In genomic region chr12:23126794-23127193, GRCh38 we compare ENCODE assay signal across 37 cellular contexts.
"Had no signal": no experiment of that assay in that cellular context is flagged by ENCODE, and none has a peak within 500 bp of the region (broad histone marks: within the 10 kb centered on the region; RNA-seq: fewer than 3 reads in every experiment).

No MANE protein-coding gene starts in this region.

- H3K9me3 ChIP-seq: Peyer's patch, SJSA1 had no signal

- H3K27ac ChIP-seq: brain microvascular endothelial cell, Peyer's patch, SJSA1, VCaP had no signal

- H3K27ac Mint-ChIP-seq: activated B cell treated with CpG ODN at 0.5 μM for 24 hours; activated CD8-positive, alpha-beta T cell treated with anti-CD3 and anti-CD28 coated beads for 36 hours; activated naive CD8-positive, alpha-beta T cell treated with anti-CD3 and anti-CD28 coated beads for 36 hours; activated T-cell treated with anti-CD3 and anti-CD28 coated beads, Interleukin-2, amount 50 U/mL, for 72 hours; activated T-helper 17 cell treated with anti-CD3 and anti-CD28 coated beads, Interleukin-2, amount 50 U/mL, for 72 hours had no signal

- H3K36me3 ChIP-seq: brain microvascular endothelial cell, Peyer's patch, SJSA1 had no signal

- ATAC-seq: activated CD8-positive, alpha-beta T cell treated with anti-CD3 and anti-CD28 coated beads for 36 hours; activated T-cell treated with anti-CD3 and anti-CD28 coated beads, Interleukin-2, amount 50 U/mL, for 72 hours; activated T-helper 17 cell treated with anti-CD3 and anti-CD28 coated beads, Interleukin-2, amount 50 U/mL, for 72 hours; PC-3 had no signal

- H3K4me3 ChIP-seq: Peyer's patch, SJSA1 had no signal

- DNase-seq: activated B cell treated with CpG ODN at 0.5 μM for 24 hours; activated CD4-positive, alpha-beta T cell treated with anti-CD3 and anti-CD28 coated beads for 4 hours; activated CD4-positive, alpha-beta T cell treated with anti-CD3 and anti-CD28 coated beads, Interleukin-2, amount 50 U/mL, for 4 hours; activated CD4-positive, CD25-positive, alpha-beta regulatory T cell treated with anti-CD3 and anti-CD28 coated beads, Interleukin-2, amount 50 U/mL, for 72 hours; activated CD8-positive, alpha-beta T cell treated with anti-CD3 and anti-CD28 coated beads for 36 hours; activated effector memory CD4-positive, alpha-beta T cell treated with anti-CD3 and anti-CD28 coated beads, Interleukin-2, amount 50 U/mL, for 16 hours; activated naive CD4-positive, alpha-beta T cell; activated naive CD4-positive, alpha-beta T cell treated with anti-CD3 and anti-CD28 coated beads, Interleukin-2, amount 50 U/mL, for 16 hours; activated naive CD8-positive, alpha-beta T cell treated with anti-CD3 and anti-CD28 coated beads for 36 hours; activated T-cell treated with anti-CD3 and anti-CD28 coated beads, Interleukin-2, amount 50 U/mL, for 1 hour; activated T-cell treated with anti-CD3 and anti-CD28 coated beads, Interleukin-2, amount 50 U/mL, for 72 hours; amniotic stem cell; aorta; brain microvascular endothelial cell; central memory CD4-positive, alpha-beta T cell; Karpas-422; NCI-H1105; NCI-H1417 treated with DMSO at 0.1 percent for 48 hours; NCI-H187 treated with DMSO at 0.1 percent for 48 hours; NCI-H2081; NCI-H2171 treated with DMSO at 0.1 percent for 48 hours; NCI-H2227 treated with DMSO at 0.1 percent for 48 hours; NCI-H446; NCI-H510A treated with DMSO at 0.1 percent for 48 hours; NCI-H526 treated with DMSO at 0.1 percent for 48 hours; NCI-H774; PC-3; Peyer's patch; RPMI8226; SHP77 treated with DMSO at 0.1 percent for 48 hours; SW 1271; T-helper 1 cell; T-helper 2 cell; T-helper 9 cell had no signal

- H3K4me1 ChIP-seq: Peyer's patch, SJSA1 had no signal

- H3K9me3 Mint-ChIP-seq: activated B cell treated with CpG ODN at 0.5 μM for 24 hours; activated CD8-positive, alpha-beta T cell treated with anti-CD3 and anti-CD28 coated beads for 36 hours; activated naive CD8-positive, alpha-beta T cell treated with anti-CD3 and anti-CD28 coated beads for 36 hours; activated T-helper 17 cell treated with anti-CD3 and anti-CD28 coated beads, Interleukin-2, amount 50 U/mL, for 72 hours had no signal

- H3K4me3 Mint-ChIP-seq: activated B cell treated with CpG ODN at 0.5 μM for 24 hours; activated CD8-positive, alpha-beta T cell treated with anti-CD3 and anti-CD28 coated beads for 36 hours; activated naive CD8-positive, alpha-beta T cell treated with anti-CD3 and anti-CD28 coated beads for 36 hours; activated T-cell treated with anti-CD3 and anti-CD28 coated beads, Interleukin-2, amount 50 U/mL, for 72 hours; activated T-helper 17 cell treated with anti-CD3 and anti-CD28 coated beads, Interleukin-2, amount 50 U/mL, for 72 hours had no signal

- H3K27me3 ChIP-seq: brain microvascular endothelial cell, Peyer's patch, SJSA1 had no signal

- H3K36me3 Mint-ChIP-seq: activated naive CD8-positive, alpha-beta T cell treated with anti-CD3 and anti-CD28 coated beads for 36 hours had no signal

- H3K4me1 Mint-ChIP-seq: activated B cell treated with CpG ODN at 0.5 μM for 24 hours; activated naive CD8-positive, alpha-beta T cell treated with anti-CD3 and anti-CD28 coated beads for 36 hours; activated T-helper 17 cell treated with anti-CD3 and anti-CD28 coated beads, Interleukin-2, amount 50 U/mL, for 72 hours had no signal

- H3K27me3 Mint-ChIP-seq: activated B cell treated with CpG ODN at 0.5 μM for 24 hours; activated CD8-positive, alpha-beta T cell treated with anti-CD3 and anti-CD28 coated beads for 36 hours; activated naive CD8-positive, alpha-beta T cell treated with anti-CD3 and anti-CD28 coated beads for 36 hours; activated T-helper 17 cell treated with anti-CD3 and anti-CD28 coated beads, Interleukin-2, amount 50 U/mL, for 72 hours had no signal
